24 cellular contexts compared by ENCODE assay signal in the genomic region with DNA sequence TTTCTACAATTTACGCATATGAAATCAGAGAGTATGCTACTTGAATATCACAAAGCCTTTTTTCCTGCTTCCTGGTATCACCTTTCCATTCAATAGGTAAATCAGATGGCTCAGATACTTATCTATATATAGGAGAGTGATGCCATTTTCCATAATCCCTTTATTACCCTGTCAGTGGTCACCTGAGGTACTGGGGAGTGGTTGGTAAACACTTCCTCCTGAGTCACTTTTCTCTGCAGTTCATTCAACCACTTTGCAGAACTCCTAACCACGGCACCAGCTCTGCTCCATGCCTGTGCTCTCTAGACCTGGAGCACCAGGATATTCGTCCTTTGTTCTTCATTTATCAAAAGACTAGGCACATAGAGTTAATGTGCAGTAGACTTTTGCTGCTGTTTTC.
DNase-seq lines count a peak whose midpoint lies in the region; ATAC-seq and TF ChIP-seq lines count a peak whose summit lies in the region.
"Had no signal": no experiment of that assay in that cellular context is flagged by ENCODE, and none has a peak within 500 bp of the region (broad histone marks: within the 10 kb centered on the region; RNA-seq: fewer than 3 reads in every experiment).

No MANE protein-coding gene starts in this region.

- peaks cover 4% of the 10 kb centered on the region for H3K9me3 Mint-ChIP-seq in stimulated activated memory B cell treated with anti-CD40 and anti-IgM and Interleukin-4, amounts not matched to agents 10 μg/mL and 1 μg/mL and 100 μg/mL, for 72 hours

- no peak overlapping the region for H3K4me3 Mint-ChIP-seq in stimulated activated memory B cell treated with anti-CD40 and anti-IgM and Interleukin-4, amounts not matched to agents 10 μg/mL and 1 μg/mL and 100 μg/mL, for 72 hours
- H3K4me3 Mint-ChIP-seq: activated CD4-positive, alpha-beta T cell treated with anti-CD3 and anti-CD28 coated beads, Interleukin-2, amount 10 ng/mL, durations not matched to agents 24 days and 14 days; CD8-positive, alpha-beta T cell; memory B cell; naive B cell had no signal

- ATAC-seq in GM21528 (IDR thresholded peaks at IDR 0.05; ENCODE audit: low FRiP score, unreplicated experiment) (no peak), HG03039 (IDR thresholded peaks at IDR 0.05; ENCODE audit: unreplicated experiment) (no peak)
- ATAC-seq in stimulated activated memory B cell treated with anti-CD40 and anti-IgM and Interleukin-4, amounts not matched to agents 10 μg/mL and 1 μg/mL and 100 μg/mL, for 72 hours: no peak
- ATAC-seq: CD8-positive, alpha-beta T cell; HepG2 had no signal

- no peak overlapping the region for H3K27ac Mint-ChIP-seq in stimulated activated memory B cell treated with anti-CD40 and anti-IgM and Interleukin-4, amounts not matched to agents 10 μg/mL and 1 μg/mL and 100 μg/mL, for 72 hours
- H3K27ac Mint-ChIP-seq: activated CD4-positive, alpha-beta T cell treated with anti-CD3 and anti-CD28 coated beads, Interleukin-2, amount 10 ng/mL, durations not matched to agents 24 days and 14 days; CD8-positive, alpha-beta T cell; memory B cell; naive B cell had no signal

- no peak overlapping the region for H3K4me3 ChIP-seq in epithelial cell of esophagus (ENCODE audit: low read length)
- H3K4me3 ChIP-seq: breast epithelium, pancreas had no signal

- DNase-seq in DMS153 treated with DMSO at 0.1 percent for 48 hours (lab: John Stamatoyannopoulos, UW; ENCODE audit: unreplicated experiment) (peak; percentile 85), MV-4-11 (lab: John Stamatoyannopoulos, UW) (peak; percentile 39), NOMO-1 treated with DMSO at 0.1 percent for 48 hours (lab: John Stamatoyannopoulos, UW; ENCODE audit: unreplicated experiment) (peak; percentile 14), epithelial cell of esophagus (ENCODE audit: low read depth) (peak; percentile 55), C1 segment of cervical spinal cord (lab: John Stamatoyannopoulos, UW) (no peak)
- DNase-seq: activated CD4-positive, alpha-beta T cell treated with anti-CD3 and anti-CD28 coated beads, Interleukin-2, amount 10 ng/mL, durations not matched to agents 24 days and 14 days; activated CD8-positive, alpha-beta memory T cell treated with anti-CD3 and anti-CD28 coated beads, Interleukin-2, amount 50 U/mL, for 4 hours; activated effector memory CD4-positive, alpha-beta T cell treated with Interleukin-2 at 50 U/mL for 16 hours; CD8-positive, alpha-beta T cell; EL; erythroblast; kidney glomerular epithelial cell; naive B cell; NCI-H2029; NK-92 treated with Interleukin-12 subunit alpha and Interleukin-12 subunit beta, amount 100 ng/mL, for 24 hours; pancreas; stimulated activated naive CD4-positive, alpha-beta T cell treated with Interleukin-2 at 50 U/mL for 16 hours; trophoblast cell had no signal

- no peaks in the 10 kb centered on the region for H3K4me1 Mint-ChIP-seq in stimulated activated memory B cell treated with anti-CD40 and anti-IgM and Interleukin-4, amounts not matched to agents 10 μg/mL and 1 μg/mL and 100 μg/mL, for 72 hours
- H3K4me1 Mint-ChIP-seq: activated CD4-positive, alpha-beta T cell treated with anti-CD3 and anti-CD28 coated beads, Interleukin-2, amount 10 ng/mL, durations not matched to agents 24 days and 14 days; memory B cell; naive B cell had no signal

- no peak for TF ChIP-seq CTCF in epithelial cell of esophagus (IDR thresholded peaks at IDR 0.05; ENCODE audit: insufficient read depth, low read depth, low read length, missing control alignments)

- H3K36me3 Mint-ChIP-seq in stimulated activated memory B cell treated with anti-CD40 and anti-IgM and Interleukin-4, amounts not matched to agents 10 μg/mL and 1 μg/mL and 100 μg/mL, for 72 hours: no peaks in the 10 kb centered on the region
- H3K36me3 Mint-ChIP-seq: CD8-positive, alpha-beta T cell; memory B cell; naive B cell had no signal

- H3K27me3 Mint-ChIP-seq in stimulated activated memory B cell treated with anti-CD40 and anti-IgM and Interleukin-4, amounts not matched to agents 10 μg/mL and 1 μg/mL and 100 μg/mL, for 72 hours: no peaks in the 10 kb centered on the region
- H3K27me3 Mint-ChIP-seq: activated CD4-positive, alpha-beta T cell treated with anti-CD3 and anti-CD28 coated beads, Interleukin-2, amount 10 ng/mL, durations not matched to agents 24 days and 14 days; memory B cell; naive B cell had no signal

Comparison
In these comparisons a context has a peak if more than half of its experiments do, and no peak if none do; other contexts are left out.
1. DNase-seq: peak in DMS153 treated with DMSO at 0.1 percent for 48 hours (single experiment), MV-4-11 (single experiment), NOMO-1 treated with DMSO at 0.1 percent for 48 hours (single experiment) and epithelial cell of esophagus (single experiment); none in C1 segment of cervical spinal cord (0 of 14).